8 cellular contexts compared by ENCODE assay signal in the genomic region with DNA sequence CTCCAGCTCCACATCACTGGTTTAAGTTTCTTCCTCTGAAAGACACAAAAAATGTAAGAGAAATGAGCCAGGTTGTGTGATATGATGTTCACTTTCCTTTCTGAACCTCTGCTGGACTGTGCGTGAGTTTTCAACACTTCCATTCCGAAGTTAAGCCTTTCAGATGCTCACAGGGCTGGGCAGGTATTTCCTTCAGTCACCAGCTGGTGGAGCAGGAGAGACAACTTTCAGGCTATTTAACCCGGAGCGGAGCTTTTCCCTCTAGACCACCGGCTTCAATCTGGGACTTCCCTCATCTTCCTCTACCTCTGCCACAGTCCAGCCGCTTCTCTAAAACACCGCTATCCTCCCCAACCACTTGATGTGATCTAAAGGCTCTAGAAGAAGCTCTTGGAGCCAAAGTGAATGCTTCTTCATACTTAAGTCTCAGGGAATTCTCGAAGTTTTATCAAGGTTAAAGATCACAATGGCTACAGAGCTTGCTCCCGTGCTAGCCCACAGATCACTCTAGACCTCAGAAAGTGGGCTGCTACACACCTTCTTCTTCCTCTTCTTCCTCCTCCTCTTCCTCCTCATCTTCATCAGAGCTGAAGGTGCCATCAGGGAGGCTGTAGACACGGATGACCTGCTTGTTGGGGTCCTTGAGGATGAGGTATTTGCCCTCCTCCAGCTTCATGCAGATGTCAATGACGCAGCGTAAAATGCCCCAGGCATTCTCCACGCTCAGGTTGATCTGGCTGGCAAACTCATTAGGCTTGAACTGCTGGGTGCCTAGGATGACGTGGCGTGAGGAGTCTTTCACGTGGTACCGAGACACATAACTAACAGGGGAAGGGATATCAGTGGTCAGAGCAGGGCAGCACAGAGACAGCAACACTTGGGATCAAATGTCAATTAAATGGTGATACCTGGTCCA. TPM values are rescaled to one million over a fixed set of nuclear protein-coding genes. Genes with fewer than 3 reads are reported as not detected.
A peak's percentile ranks its signal among the peaks of the same experiment; 100 is the strongest.
DNase-seq lines count a peak whose midpoint lies in the region; ATAC-seq, FAIRE-seq and TF ChIP-seq lines count a peak whose summit lies in the region.

No MANE protein-coding gene starts in this region.

- POLR2A ChIA-PET in HEK293T (lab: Yijun Ruan, JAX) (interaction anchor here (1.0 to 2.8 kb wide), 6 partner anchors 12 to 265 kb away, joined by 3 to 22 read pairs (median 9); partner anchors contain the start of genes EIF3D, IFT27 and TXN2), SK-N-SH (lab: Yijun Ruan, JAX) (interaction anchor here (0.7 to 1.0 kb wide), 3 partner anchors 10 to 88 kb away, joined by 3 to 9 read pairs (median 3); partner anchors contain the start of gene EIF3D)

- DNase-seq in D721Med (ENCODE audit: insufficient read length, low spot score) (no peak), HEK293T (ENCODE audit: extremely low spot score) (peak; percentile 68), SK-N-SH (peak; percentile 62), cardiac fibroblast (ENCODE audit: low read depth in 2 of 2) (peak; percentile 67), medulla oblongata (ENCODE audit: extremely low spot score) (peak; percentile 38), NCI-H1436 treated with DMSO at 0.1 percent for 48 hours (lab: John Stamatoyannopoulos, UW) (no peak)

- CTCF ChIA-PET in HEK293T (lab: Yijun Ruan, JAX), result interaction anchor here (0.6 to 1.7 kb wide), 10 partner anchors 10 to 345 kb away, joined by 3 to 8 read pairs (median 3); no protein-coding TSS in a partner anchor
- CTCF ChIA-PET in SK-N-SH (lab: Yijun Ruan, JAX), result interaction anchor here (0.8 to 3.3 kb wide), 14 partner anchors 10 to 611 kb away, joined by 3 to 21 read pairs (median 3); partner anchors contain the start of genes EIF3D and TXN2

- H3K9me3 ChIP-seq in SK-N-SH, result no peaks in the 10 kb centered on the region

- ATAC-seq in GM21526 (IDR thresholded peaks at IDR 0.05; ENCODE audit: low FRiP score, unreplicated experiment) (no peak), HG02852 (IDR thresholded peaks at IDR 0.05; ENCODE audit: unreplicated experiment) (no peak)

- no peak overlapping the region; a peak in 1 of 4 replicates for H3K27ac ChIP-seq in SK-N-SH (ENCODE audit: low read depth in 2 of 2, low read length in 1 of 2)

- H3K4me3 ChIP-seq in SK-N-SH (ENCODE audit: low read depth in 2 of 2, low read length in 1 of 2) (no peak overlapping the region), cardiac fibroblast (replicated peaks in 1 of 2; ENCODE audit: low read depth in 2 of 2, low read length in 2 of 2) (no peak overlapping the region)

- peak; percentile 41 for TF ChIP-seq RAD21 in SK-N-SH (IDR thresholded peaks at IDR 0.05; ENCODE audit: low read length)

- H3F3A ChIP-seq in SK-N-SH (replicated peaks; ENCODE audit: insufficient read depth), result peaks cover 52% of the 10 kb centered on the region

- WGBS in SK-N-SH (ENCODE audit: low lambda C conversion rate), result 81% methylated on average over 17 of the region's 17 CpGs

- no peak overlapping the region for H2AFZ ChIP-seq in SK-N-SH (ENCODE audit: low read depth)

- TF ChIP-seq CTCF in D721Med (IDR thresholded peaks at IDR 0.05; ENCODE audit: insufficient read depth, missing control alignments) (peak; percentile 52), SK-N-SH (IDR thresholded peaks at IDR 0.05) (peak; percentile 64), cardiac fibroblast (IDR thresholded peaks at IDR 0.05; ENCODE audit: low read depth, low read length) (peak; percentile 71)

- H3K79me2 ChIP-seq in SK-N-SH (ENCODE audit: insufficient read depth), result no peaks in the 10 kb centered on the region

- FAIRE-seq in D721Med (lab: Jason Lieb, UNC), result no peak

- peaks cover 4% of the 10 kb centered on the region; the same call in 1 of the 2 replicates for H4K20me1 ChIP-seq in SK-N-SH (ENCODE audit: insufficient read depth)

- TF ChIP-seq EP300 in SK-N-SH (IDR thresholded peaks at IDR 0.05; ENCODE audit: borderline replicate concordance in 1 of 2, low read depth in 1 of 2, low read length in 1 of 2), result no peak

- peaks cover 0 to 9% of the 10 kb centered on the region in 2 experiments; a peak in 2 of 4 replicates for H3K4me1 ChIP-seq in SK-N-SH (ENCODE audit: control insufficient read depth in 1 of 2, insufficient read depth in 2 of 2, low read depth in 1 of 2, low read length in 1 of 2)

- H3K36me3 ChIP-seq in SK-N-SH (replicated peaks in 1 of 2; ENCODE audit: control insufficient read depth in 1 of 2, insufficient read depth in 2 of 2, low read length in 1 of 2), result peaks cover 46 to 51% of the 10 kb centered on the region in 2 experiments

- no peak overlapping the region for H3K9ac ChIP-seq in SK-N-SH

- no peak overlapping the region for H3K4me2 ChIP-seq in SK-N-SH

- no peaks in the 10 kb centered on the region for H3K27me3 ChIP-seq in SK-N-SH (ENCODE audit: insufficient read depth)

- H3K9me2 ChIP-seq in SK-N-SH, result no peaks in the 10 kb centered on the region

TF ChIP-seq in HEK293T, 16 proteins besides CTCF, POLR2A, EP300 and RAD21:
- TF ChIP-seq LEF1 (IDR thresholded peaks at IDR 0.05; ENCODE audit: borderline replicate concordance) (no peak), CTBP1 (IDR thresholded peaks at IDR 0.05; ENCODE audit: borderline replicate concordance) (no peak), BHLHE40 (IDR thresholded peaks at IDR 0.05; ENCODE audit: borderline replicate concordance) (no peak), SP1 (IDR thresholded peaks at IDR 0.05) (no peak), FOXA1 (IDR thresholded peaks at IDR 0.05) (no peak), FOXK2 (IDR thresholded peaks at IDR 0.05) (no peak), TARDBP (IDR thresholded peaks at IDR 0.05) (no peak), ARNT (IDR thresholded peaks at IDR 0.05) (no peak), ELF4 (IDR thresholded peaks at IDR 0.05) (no peak), SUZ12 (IDR thresholded peaks at IDR 0.05) (no peak), FOXM1 (IDR thresholded peaks at IDR 0.05; ENCODE audit: borderline replicate concordance) (no peak), L3MBTL2 (conservative IDR thresholded peaks at IDR 0.05) (no peak), NFRKB (IDR thresholded peaks at IDR 0.05) (no peak), HDGF (IDR thresholded peaks at IDR 0.05; ENCODE audit: borderline replicate concordance) (no peak)
- TF ChIP-seq, protein P1, sequence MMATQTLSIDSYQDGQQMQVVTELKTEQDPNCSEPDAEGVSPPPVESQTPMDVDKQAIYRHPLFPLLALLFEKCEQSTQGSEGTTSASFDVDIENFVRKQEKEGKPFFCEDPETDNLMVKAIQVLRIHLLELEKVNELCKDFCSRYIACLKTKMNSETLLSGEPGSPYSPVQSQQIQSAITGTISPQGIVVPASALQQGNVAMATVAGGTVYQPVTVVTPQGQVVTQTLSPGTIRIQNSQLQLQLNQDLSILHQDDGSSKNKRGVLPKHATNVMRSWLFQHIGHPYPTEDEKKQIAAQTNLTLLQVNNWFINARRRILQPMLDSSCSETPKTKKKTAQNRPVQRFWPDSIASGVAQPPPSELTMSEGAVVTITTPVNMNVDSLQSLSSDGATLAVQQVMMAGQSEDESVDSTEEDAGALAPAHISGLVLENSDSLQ (IDR thresholded peaks at IDR 0.05), result no peak
TF ChIP-seq in HEK293T: peak in this region for 0.

TF ChIP-seq in SK-N-SH, 30 proteins besides CTCF, POLR2A, EP300 and RAD21:
- TF ChIP-seq SIN3A (IDR thresholded peaks at IDR 0.05; ENCODE audit: borderline replicate concordance, low read depth, low read length) (0 out of 2 replicates have a peak, but pooled peaks have one; percentile 6), SMC3 (IDR thresholded peaks at IDR 0.05; ENCODE audit: low read depth, low read length) (0 out of 2 replicates have a peak, but pooled peaks have one; percentile 24), MXI1 (IDR thresholded peaks at IDR 0.05; ENCODE audit: low read depth, low read length) (no peak), JUND (IDR thresholded peaks at IDR 0.05) (no peak), NFIC (IDR thresholded peaks at IDR 0.05; ENCODE audit: borderline replicate concordance) (no peak)

RNA-seq across cellular contexts. Expression of gene FOXRED2, which starts 4.4 kb away (rescaled TPM):
- 4.3 and 7.9 TPM in 2 replicates for polyA plus RNA-seq in SK-N-SH (2012; rRNA removed)
- 4.6 and 6.9 TPM in 2 replicates for polyA plus RNA-seq in SK-N-SH (2012; cell fraction: cytosol; rRNA removed)
- 6.2 and 6.6 TPM in 2 replicates for polyA plus RNA-seq in SK-N-SH (2012; cell fraction: nucleus; rRNA removed)

RNA-seq across cellular contexts. Expression of gene EIF3D, which starts 17.7 kb away (rescaled TPM):
- polyA plus RNA-seq in SK-N-SH (2012; rRNA removed), result 423 and 498 TPM in 2 replicates
- 300 and 379 TPM in 2 replicates for polyA plus RNA-seq in SK-N-SH (2012; cell fraction: cytosol; rRNA removed)
- polyA plus RNA-seq in SK-N-SH (2012; cell fraction: nucleus; rRNA removed), result 400 and 411 TPM in 2 replicates

RNA-seq across cellular contexts. Expression of gene TXN2, which starts 29.8 kb away (rescaled TPM):
- 251 and 284 TPM in 2 replicates for polyA plus RNA-seq in SK-N-SH (2012; rRNA removed)
- 212 and 258 TPM in 2 replicates for polyA plus RNA-seq in SK-N-SH (2012; cell fraction: cytosol; rRNA removed)
- 151 and 162 TPM in 2 replicates for polyA plus RNA-seq in SK-N-SH (2012; cell fraction: nucleus; rRNA removed)

Comparison
In these comparisons a context has a peak if more than half of its experiments do, and no peak if none do; other contexts are left out.
1. DNase-seq: peak in HEK293T (single experiment), SK-N-SH (single experiment), cardiac fibroblast (2 of 2) and medulla oblongata (single experiment); none in D721Med (single experiment) and NCI-H1436 treated with DMSO at 0.1 percent for 48 hours (single experiment).
2. Peak in every context shown above with its lines, with median percentiles within 50 percentile points of each other: CTCF ChIP-seq.